19 cellular contexts compared by ENCODE assay signal in the genomic region with DNA sequence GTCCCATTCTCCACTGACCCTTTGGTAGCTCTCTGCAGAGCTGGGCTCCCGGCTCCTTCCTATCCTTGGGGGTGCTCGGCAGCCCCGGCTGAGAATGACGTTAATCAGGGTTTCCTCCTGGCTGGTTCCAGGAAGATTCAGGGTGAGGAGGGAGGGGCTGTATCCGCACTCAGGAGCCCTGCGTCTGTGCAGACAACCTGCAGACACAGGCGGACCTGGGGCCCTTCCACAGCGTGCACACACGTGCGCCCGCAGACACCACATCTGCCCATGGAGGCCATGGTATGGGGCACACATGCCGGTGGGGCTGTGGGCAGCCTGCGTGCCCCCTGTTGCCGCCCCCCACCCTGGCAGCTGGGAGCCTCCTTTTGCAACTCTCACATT.
DNase-seq lines count a peak whose midpoint lies in the region; ATAC-seq, FAIRE-seq and TF ChIP-seq lines count a peak whose summit lies in the region.
"Had no signal": no experiment of that assay in that cellular context is flagged by ENCODE, and none has a peak within 500 bp of the region (broad histone marks: within the 10 kb centered on the region; RNA-seq: fewer than 3 reads in every experiment).

No MANE protein-coding gene starts in this region.

- H3K4me1 ChIP-seq in liver (ENCODE audit: control insufficient read depth in 4 of 4, insufficient read depth in 4 of 4, low read length in 3 of 4) (peaks cover 20 to 48% (median 43%) of the 10 kb centered on the region in 4 donors), HepG2 (ENCODE audit: insufficient read depth, low read length) (peaks cover 34% of the 10 kb centered on the region), right cardiac atrium (ENCODE audit: control insufficient read depth, insufficient read depth, low read length) (peaks cover 3% of the 10 kb centered on the region), gastrocnemius medialis (peaks cover 18 to 22% of the 10 kb centered on the region in 2 donors), Caco-2 (no peaks in the 10 kb centered on the region)

- POLR2A ChIA-PET in HepG2 (lab: Yijun Ruan, JAX) (no interaction called here), Caco-2 (lab: Charles Lee) (interaction anchor here (0.6 kb wide), 1 partner anchor 17 kb away, joined by 4 read pairs; no protein-coding TSS in a partner anchor)

- ATAC-seq in HepG2 = no peak
- peak in 1 of 2 donors; percentile 4 for ATAC-seq in right cardiac atrium
- peak; percentile 19 to 28 for ATAC-seq in gastrocnemius medialis
- no peak for ATAC-seq in HG02588 (IDR thresholded peaks at IDR 0.05; ENCODE audit: unreplicated experiment)
- ATAC-seq: activated CD4-positive, alpha-beta T cell treated with anti-CD3 and anti-CD28 coated beads for 36 hours; activated naive CD4-positive, alpha-beta T cell treated with anti-CD3 and anti-CD28 coated beads, Interleukin-2, amount 50 U/mL, for 72 hours; CD8-positive, alpha-beta T cell; naive thymus-derived CD8-positive, alpha-beta T cell had no signal

- intact Hi-C loops in HepG2 (cut with micrococcal nuclease; ENCODE audit: unreplicated experiment) (no loop called here), right cardiac atrium (cut with DNase I) (no loop called here), gastrocnemius medialis (cut with DNase I; ENCODE audit: low total_unique reads) (no loop called here), Caco-2 (cut with micrococcal nuclease; ENCODE audit: unreplicated experiment) (no loop called here)

- H3K27me3 ChIP-seq in liver (ENCODE audit: control insufficient read depth in 4 of 4, insufficient read depth in 4 of 4, low read length in 3 of 4) (no peaks in the 10 kb centered on the region), HepG2 (ENCODE audit: control insufficient read depth in 1 of 2, insufficient read depth in 2 of 2, low read length in 2 of 2) (peaks cover 18 to 83% of the 10 kb centered on the region in 2 experiments), right cardiac atrium (ENCODE audit: control insufficient read depth, insufficient read depth) (no peaks in the 10 kb centered on the region), gastrocnemius medialis (no peaks in the 10 kb centered on the region), Caco-2 (replicated peaks; ENCODE audit: control insufficient read depth, insufficient read depth, low read length) (no peaks in the 10 kb centered on the region)

- CTCF ChIA-PET in HepG2 (lab: Yijun Ruan, JAX; ENCODE audit: low intra/inter-chr PET ratio, low total read pairs) = no interaction called here
- CTCF ChIA-PET in Caco-2 (lab: Charles Lee) = no interaction called here

- H3K9me3 Mint-ChIP-seq in Caco-2 (ENCODE audit: unreplicated experiment) = no peaks in the 10 kb centered on the region
- H3K9me3 Mint-ChIP-seq: activated naive CD4-positive, alpha-beta T cell treated with anti-CD3 and anti-CD28 coated beads, Interleukin-2, amount 50 U/mL, for 72 hours; CD8-positive, alpha-beta T cell; endodermal cell; naive thymus-derived CD8-positive, alpha-beta T cell had no signal

- H3K27ac Mint-ChIP-seq in Caco-2 (ENCODE audit: unreplicated experiment) = no peak overlapping the region
- H3K27ac Mint-ChIP-seq: activated CD4-positive, alpha-beta T cell treated with anti-CD3 and anti-CD28 coated beads for 36 hours; activated naive CD4-positive, alpha-beta T cell treated with anti-CD3 and anti-CD28 coated beads, Interleukin-2, amount 50 U/mL, for 72 hours; CD8-positive, alpha-beta T cell; endodermal cell had no signal

- TF ChIP-seq EP300 in HepG2 (IDR thresholded peaks at IDR 0.05; ENCODE audit: low read depth in 2 of 2, low read length in 2 of 2) (no peak), HepG2 (CRISPR knock-in tag; IDR thresholded peaks at IDR 0.05; ENCODE audit: borderline replicate concordance) (no peak)

- peak overlapping the region; percentile 58 to 82 for H3K27ac ChIP-seq in liver (ENCODE audit: low read depth in 1 of 2, low read length in 2 of 2)
- no peak overlapping the region for H3K27ac ChIP-seq in HepG2 (ENCODE audit: extremely low read length, insufficient read depth, low read length)
- peak overlapping the region; percentile 2 for H3K27ac ChIP-seq in right cardiac atrium (ENCODE audit: low read length)
- H3K27ac ChIP-seq in gastrocnemius medialis = peak overlapping the region; percentile 49 to 77 (median 65)

- no peak overlapping the region for H3K4me3 ChIP-seq in liver (ENCODE audit: low read depth in 1 of 3, low read length in 3 of 3)
- H3K4me3 ChIP-seq in HepG2 (replicated peaks in 1 of 3; ENCODE audit: insufficient read depth in 1 of 3, low read depth in 2 of 3, low read length in 3 of 3) = no peak overlapping the region
- no peak overlapping the region for H3K4me3 ChIP-seq in right cardiac atrium (ENCODE audit: low read length)
- H3K4me3 ChIP-seq in gastrocnemius medialis = peak overlapping the region in 3 of 4 donors; percentile 10 to 29 (median 18)
- H3K4me3 ChIP-seq in Caco-2 (ENCODE audit: low read depth, low read length) = no peak overlapping the region

- no peak for FAIRE-seq in HepG2 (lab: Jason Lieb, UNC)
- FAIRE-seq: colon, islet of Langerhans had no signal

- H3K4me3 Mint-ChIP-seq in Caco-2 (ENCODE audit: unreplicated experiment) = no peak overlapping the region
- H3K4me3 Mint-ChIP-seq: activated CD4-positive, alpha-beta T cell treated with anti-CD3 and anti-CD28 coated beads for 36 hours; CD8-positive, alpha-beta T cell; endodermal cell; naive thymus-derived CD8-positive, alpha-beta T cell had no signal

- DNase-seq in HepG2 (ENCODE audit: low spot score) (no peak), right cardiac atrium (no peak), gastrocnemius medialis (no peak), nucleus accumbens (lab: John Stamatoyannopoulos, UW) (no peak), HT-29 (ENCODE audit: low spot score) (no peak), Caco-2 (no peak)
- DNase-seq: activated CD4-positive, alpha-beta T cell treated with anti-CD3 and anti-CD28 coated beads for 36 hours; DMS53; endodermal cell; naive thymus-derived CD8-positive, alpha-beta T cell; NCI-H2171; SIG-M5; T-helper 1 cell had no signal

- no peaks in the 10 kb centered on the region for H4K20me1 ChIP-seq in HepG2 (ENCODE audit: insufficient read depth, low read length)

- BruUV-seq in HepG2 (replicated peaks; lab: Mats Ljungman, UMichigan) = no TSS peak
- no TSS peak for BruUV-seq in Caco-2 (replicated peaks; lab: Mats Ljungman, UMichigan)

- H3K9ac ChIP-seq in liver (ENCODE audit: low read depth in 1 of 2, low read length in 2 of 2) (peak overlapping the region; percentile 10 to 12), HepG2 (ENCODE audit: insufficient read depth, low read depth, low read length) (no peak overlapping the region)

- no peaks in the 10 kb centered on the region for H3K79me2 ChIP-seq in HepG2 (ENCODE audit: insufficient read depth, low read length)

- 26% methylated on average over 14 of the region's 14 CpGs for WGBS in liver
- 20% methylated on average over 4 of the region's 14 CpGs for WGBS in HepG2 (ENCODE audit: low lambda C conversion rate)
- 41% methylated on average over 14 of the region's 14 CpGs for WGBS in right cardiac atrium

- no peaks in the 10 kb centered on the region for H3K4me1 Mint-ChIP-seq in Caco-2 (ENCODE audit: low read depth, unreplicated experiment)
- H3K4me1 Mint-ChIP-seq: activated CD4-positive, alpha-beta T cell treated with anti-CD3 and anti-CD28 coated beads for 36 hours; endodermal cell had no signal

- TF ChIP-seq POLR2A in HepG2 (IDR thresholded peaks at IDR 0.05; ENCODE audit: insufficient read depth in 1 of 2, low read depth in 2 of 2, low read length in 2 of 2) = no peak
- TF ChIP-seq POLR2A in gastrocnemius medialis (IDR thresholded peaks at IDR 0.05) = no peak

- H3K9me3 ChIP-seq in liver (ENCODE audit: control insufficient read depth in 4 of 4, low read length in 3 of 4) (no peaks in the 10 kb centered on the region), HepG2 (ENCODE audit: low read length) (no peaks in the 10 kb centered on the region), right cardiac atrium (ENCODE audit: control insufficient read depth, low read length) (no peaks in the 10 kb centered on the region), gastrocnemius medialis (no peaks in the 10 kb centered on the region), Caco-2 (no peaks in the 10 kb centered on the region)

- H3K4me2 ChIP-seq in HepG2 (ENCODE audit: low read depth, low read length) = no peak overlapping the region

- H3K36me3 ChIP-seq in liver (ENCODE audit: control insufficient read depth in 4 of 4, insufficient read depth in 3 of 4, low read depth in 1 of 4, low read length in 3 of 4) = no peaks in the 10 kb centered on the region
- no peaks in the 10 kb centered on the region for H3K36me3 ChIP-seq in HepG2 (replicated peaks in 1 of 2; ENCODE audit: control insufficient read depth in 1 of 2, insufficient read depth in 2 of 2, low read length in 2 of 2)
- H3K36me3 ChIP-seq in gastrocnemius medialis = no peaks in the 10 kb centered on the region
- no peaks in the 10 kb centered on the region for H3K36me3 ChIP-seq in Caco-2 (ENCODE audit: control insufficient read depth, insufficient read depth, low read length)

- TF ChIP-seq RAD21 in liver (IDR thresholded peaks at IDR 0.05) = no peak
- TF ChIP-seq RAD21 in HepG2 (CRISPR knock-in tag; IDR thresholded peaks at IDR 0.05) = no peak

- no peaks in the 10 kb centered on the region for H3K36me3 Mint-ChIP-seq in Caco-2 (ENCODE audit: insufficient read depth, unreplicated experiment)
- H3K36me3 Mint-ChIP-seq: activated naive CD4-positive, alpha-beta T cell treated with anti-CD3 and anti-CD28 coated beads, Interleukin-2, amount 50 U/mL, for 72 hours; CD8-positive, alpha-beta T cell; naive thymus-derived CD8-positive, alpha-beta T cell had no signal

- TF ChIP-seq CTCF in liver (IDR thresholded peaks at IDR 0.05; ENCODE audit: low read depth, low read length, missing input control) (no peak), HepG2 (CRISPR knock-in tag; IDR thresholded peaks at IDR 0.05) (no peak), gastrocnemius medialis (IDR thresholded peaks at IDR 0.05 in 4 of 5, conservative IDR thresholded peaks at IDR 0.05 in 1 of 5) (no peak), Caco-2 (IDR thresholded peaks at IDR 0.05; ENCODE audit: insufficient read depth in 1 of 2, low read depth in 1 of 2, low read length in 1 of 2, severe bottlenecking in 1 of 2, unreplicated experiment in 1 of 2) (no peak)

- H3K27me3 Mint-ChIP-seq in Caco-2 (ENCODE audit: insufficient read depth, unreplicated experiment) = no peaks in the 10 kb centered on the region
- H3K27me3 Mint-ChIP-seq: activated CD4-positive, alpha-beta T cell treated with anti-CD3 and anti-CD28 coated beads for 36 hours had no signal

- in situ Hi-C loops in HepG2 (cut with HindIII; ENCODE audit: extremely low pct_ligation_motif_present, low pct_unique_long_range_greater_than_20kb) = no loop called here
- in situ Hi-C loops in gastrocnemius medialis (cut with MboI; ENCODE audit: low sequenced_read_pairs in 4 of 4) = no loop called here

- H2AFZ ChIP-seq in HepG2 (ENCODE audit: low read length) = no peak overlapping the region

Comparison
In these comparisons a context has a peak if more than half of its experiments do, and no peak if none do; other contexts are left out.
1. H3K4me3 ChIP-seq: peak in gastrocnemius medialis (3 of 4); none in liver (0 of 3), HepG2 (0 of 3), right cardiac atrium (single experiment) and Caco-2 (single experiment).
2. ATAC-seq: peak in gastrocnemius medialis (2 of 2); none in HepG2 (single experiment) and HG02588 (single experiment).